1 cellular context compared by ENCODE assay signal in genomic region chr2:69385443-69386151, GRCh38.
TF ChIP-seq lines count a peak whose summit lies in the region.

No MANE protein-coding gene starts in this region.

TF ChIP-seq in GM12878, 131 proteins besides CTCF, POLR2A, EP300 and RAD21:
- TF ChIP-seq MLLT1 (IDR thresholded peaks at IDR 0.05) (peak; percentile 60; the same call in 1 of the 2 replicates), BMI1 (IDR thresholded peaks at IDR 0.05; ENCODE audit: borderline replicate concordance) (no peak), ZBTB33 (IDR thresholded peaks at IDR 0.05) (peak; percentile 46; the same call in 1 of the 2 replicates), ASH2L (IDR thresholded peaks at IDR 0.05; ENCODE audit: borderline replicate concordance, low read depth) (no peak), TBL1XR1 (IDR thresholded peaks at IDR 0.05; ENCODE audit: low read depth, low read length) (no peak), PAX8 (IDR thresholded peaks at IDR 0.05) (no peak), MEF2A (IDR thresholded peaks at IDR 0.05; ENCODE audit: insufficient read depth, low read depth, low read length) (peak; percentile 68; the same call in 1 of the 2 replicates), JUND (IDR thresholded peaks at IDR 0.05; ENCODE audit: low read depth, low read length) (no peak)
